1 cellular context compared by ENCODE assay signal in the genomic region with DNA sequence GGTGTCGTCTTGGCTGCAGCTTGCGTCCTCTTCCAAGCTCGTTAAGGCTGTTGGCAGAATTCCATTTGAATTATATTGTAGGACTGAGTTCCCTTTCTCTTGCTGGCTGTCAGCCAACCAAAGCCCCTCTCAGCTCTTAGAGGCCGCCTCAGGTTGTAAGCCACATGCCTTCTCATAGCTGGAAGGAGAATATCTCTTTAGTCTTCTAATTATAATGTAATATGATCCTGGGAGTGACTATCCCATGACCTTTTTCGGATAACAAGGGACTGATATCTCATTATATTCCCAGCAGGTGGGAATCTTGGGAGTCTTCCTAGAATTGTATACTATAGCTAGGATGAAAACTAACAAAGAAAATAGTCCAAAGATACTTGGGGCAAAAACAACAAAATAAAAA.
A peak's percentile ranks its signal among the peaks of the same experiment; 100 is the strongest.
TF ChIP-seq lines count a peak whose summit lies in the region.

No MANE protein-coding gene starts in this region.

TF ChIP-seq in HEK293, 187 proteins besides CTCF, POLR2A, EP300 and RAD21 (continued from another document and continues in another):
- TF ChIP-seq, protein P1, sequence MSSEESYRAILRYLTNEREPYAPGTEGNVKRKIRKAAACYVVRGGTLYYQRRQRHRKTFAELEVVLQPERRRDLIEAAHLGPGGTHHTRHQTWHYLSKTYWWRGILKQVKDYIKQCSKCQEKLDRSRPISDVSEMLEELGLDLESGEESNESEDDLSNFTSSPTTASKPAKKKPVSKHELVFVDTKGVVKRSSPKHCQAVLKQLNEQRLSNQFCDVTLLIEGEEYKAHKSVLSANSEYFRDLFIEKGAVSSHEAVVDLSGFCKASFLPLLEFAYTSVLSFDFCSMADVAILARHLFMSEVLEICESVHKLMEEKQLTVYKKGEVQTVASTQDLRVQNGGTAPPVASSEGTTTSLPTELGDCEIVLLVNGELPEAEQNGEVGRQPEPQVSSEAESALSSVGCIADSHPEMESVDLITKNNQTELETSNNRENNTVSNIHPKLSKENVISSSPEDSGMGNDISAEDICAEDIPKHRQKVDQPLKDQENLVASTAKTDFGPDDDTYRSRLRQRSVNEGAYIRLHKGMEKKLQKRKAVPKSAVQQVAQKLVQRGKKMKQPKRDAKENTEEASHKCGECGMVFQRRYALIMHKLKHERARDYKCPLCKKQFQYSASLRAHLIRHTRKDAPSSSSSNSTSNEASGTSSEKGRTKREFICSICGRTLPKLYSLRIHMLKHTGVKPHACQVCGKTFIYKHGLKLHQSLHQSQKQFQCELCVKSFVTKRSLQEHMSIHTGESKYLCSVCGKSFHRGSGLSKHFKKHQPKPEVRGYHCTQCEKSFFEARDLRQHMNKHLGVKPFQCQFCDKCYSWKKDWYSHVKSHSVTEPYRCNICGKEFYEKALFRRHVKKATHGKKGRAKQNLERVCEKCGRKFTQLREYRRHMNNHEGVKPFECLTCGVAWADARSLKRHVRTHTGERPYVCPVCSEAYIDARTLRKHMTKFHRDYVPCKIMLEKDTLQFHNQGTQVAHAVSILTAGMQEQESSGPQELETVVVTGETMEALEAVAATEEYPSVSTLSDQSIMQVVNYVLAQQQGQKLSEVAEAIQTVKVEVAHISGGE (tag by site-specific recombination; conservative IDR thresholded peaks at IDR 0.05; ENCODE audit: low read depth): no peak
- TF ChIP-seq ZNF785 (tag by site-specific recombination; IDR thresholded peaks at IDR 0.05): no peak
- no peak for TF ChIP-seq ZNF155 (tag by site-specific recombination; IDR thresholded peaks at IDR 0.05)
- peak; percentile 38; the same call in 1 of the 2 replicates for TF ChIP-seq OSR2 (tag by site-specific recombination; IDR thresholded peaks at IDR 0.05)
- no peak for TF ChIP-seq PRDM1 (tag by site-specific recombination; IDR thresholded peaks at IDR 0.05)
- TF ChIP-seq ZNF140 (tag by site-specific recombination; IDR thresholded peaks at IDR 0.05): no peak
- no peak for TF ChIP-seq ZNF132 (tag by site-specific recombination; IDR thresholded peaks at IDR 0.05; ENCODE audit: borderline replicate concordance)
- TF ChIP-seq, protein P2, sequence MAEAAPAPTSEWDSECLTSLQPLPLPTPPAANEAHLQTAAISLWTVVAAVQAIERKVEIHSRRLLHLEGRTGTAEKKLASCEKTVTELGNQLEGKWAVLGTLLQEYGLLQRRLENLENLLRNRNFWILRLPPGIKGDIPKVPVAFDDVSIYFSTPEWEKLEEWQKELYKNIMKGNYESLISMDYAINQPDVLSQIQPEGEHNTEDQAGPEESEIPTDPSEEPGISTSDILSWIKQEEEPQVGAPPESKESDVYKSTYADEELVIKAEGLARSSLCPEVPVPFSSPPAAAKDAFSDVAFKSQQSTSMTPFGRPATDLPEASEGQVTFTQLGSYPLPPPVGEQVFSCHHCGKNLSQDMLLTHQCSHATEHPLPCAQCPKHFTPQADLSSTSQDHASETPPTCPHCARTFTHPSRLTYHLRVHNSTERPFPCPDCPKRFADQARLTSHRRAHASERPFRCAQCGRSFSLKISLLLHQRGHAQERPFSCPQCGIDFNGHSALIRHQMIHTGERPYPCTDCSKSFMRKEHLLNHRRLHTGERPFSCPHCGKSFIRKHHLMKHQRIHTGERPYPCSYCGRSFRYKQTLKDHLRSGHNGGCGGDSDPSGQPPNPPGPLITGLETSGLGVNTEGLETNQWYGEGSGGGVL (tag by site-specific recombination; IDR thresholded peaks at IDR 0.05): 0 out of 2 replicates have a peak, but pooled peaks have one; percentile 9
- TF ChIP-seq ZBTB1 (tag by site-specific recombination; IDR thresholded peaks at IDR 0.05): no peak
- TF ChIP-seq, protein P3, sequence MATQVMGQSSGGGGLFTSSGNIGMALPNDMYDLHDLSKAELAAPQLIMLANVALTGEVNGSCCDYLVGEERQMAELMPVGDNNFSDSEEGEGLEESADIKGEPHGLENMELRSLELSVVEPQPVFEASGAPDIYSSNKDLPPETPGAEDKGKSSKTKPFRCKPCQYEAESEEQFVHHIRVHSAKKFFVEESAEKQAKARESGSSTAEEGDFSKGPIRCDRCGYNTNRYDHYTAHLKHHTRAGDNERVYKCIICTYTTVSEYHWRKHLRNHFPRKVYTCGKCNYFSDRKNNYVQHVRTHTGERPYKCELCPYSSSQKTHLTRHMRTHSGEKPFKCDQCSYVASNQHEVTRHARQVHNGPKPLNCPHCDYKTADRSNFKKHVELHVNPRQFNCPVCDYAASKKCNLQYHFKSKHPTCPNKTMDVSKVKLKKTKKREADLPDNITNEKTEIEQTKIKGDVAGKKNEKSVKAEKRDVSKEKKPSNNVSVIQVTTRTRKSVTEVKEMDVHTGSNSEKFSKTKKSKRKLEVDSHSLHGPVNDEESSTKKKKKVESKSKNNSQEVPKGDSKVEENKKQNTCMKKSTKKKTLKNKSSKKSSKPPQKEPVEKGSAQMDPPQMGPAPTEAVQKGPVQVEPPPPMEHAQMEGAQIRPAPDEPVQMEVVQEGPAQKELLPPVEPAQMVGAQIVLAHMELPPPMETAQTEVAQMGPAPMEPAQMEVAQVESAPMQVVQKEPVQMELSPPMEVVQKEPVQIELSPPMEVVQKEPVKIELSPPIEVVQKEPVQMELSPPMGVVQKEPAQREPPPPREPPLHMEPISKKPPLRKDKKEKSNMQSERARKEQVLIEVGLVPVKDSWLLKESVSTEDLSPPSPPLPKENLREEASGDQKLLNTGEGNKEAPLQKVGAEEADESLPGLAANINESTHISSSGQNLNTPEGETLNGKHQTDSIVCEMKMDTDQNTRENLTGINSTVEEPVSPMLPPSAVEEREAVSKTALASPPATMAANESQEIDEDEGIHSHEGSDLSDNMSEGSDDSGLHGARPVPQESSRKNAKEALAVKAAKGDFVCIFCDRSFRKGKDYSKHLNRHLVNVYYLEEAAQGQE (tag by site-specific recombination; IDR thresholded peaks at IDR 0.05): no peak
- TF ChIP-seq ZNF423 (tag by site-specific recombination; IDR thresholded peaks at IDR 0.05): no peak
- TF ChIP-seq ZFP37 (tag by site-specific recombination; IDR thresholded peaks at IDR 0.05): no peak
- TF ChIP-seq, protein P4, sequence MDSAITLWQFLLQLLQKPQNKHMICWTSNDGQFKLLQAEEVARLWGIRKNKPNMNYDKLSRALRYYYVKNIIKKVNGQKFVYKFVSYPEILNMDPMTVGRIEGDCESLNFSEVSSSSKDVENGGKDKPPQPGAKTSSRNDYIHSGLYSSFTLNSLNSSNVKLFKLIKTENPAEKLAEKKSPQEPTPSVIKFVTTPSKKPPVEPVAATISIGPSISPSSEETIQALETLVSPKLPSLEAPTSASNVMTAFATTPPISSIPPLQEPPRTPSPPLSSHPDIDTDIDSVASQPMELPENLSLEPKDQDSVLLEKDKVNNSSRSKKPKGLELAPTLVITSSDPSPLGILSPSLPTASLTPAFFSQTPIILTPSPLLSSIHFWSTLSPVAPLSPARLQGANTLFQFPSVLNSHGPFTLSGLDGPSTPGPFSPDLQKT (IDR thresholded peaks at IDR 0.05; ENCODE audit: borderline replicate concordance, low read depth, low read length): no peak
- TF ChIP-seq ZNF677 (tag by site-specific recombination; IDR thresholded peaks at IDR 0.05): no peak
- TF ChIP-seq ZNF202 (tag by site-specific recombination; IDR thresholded peaks at IDR 0.05; ENCODE audit: borderline replicate concordance): no peak
- peak; percentile 32; the same call in 1 of the 2 replicates for TF ChIP-seq KLF8 (tag by site-specific recombination; IDR thresholded peaks at IDR 0.05)
- no peak for TF ChIP-seq ZNF529 (tag by site-specific recombination; IDR thresholded peaks at IDR 0.05; ENCODE audit: insufficient replicate concordance)
- TF ChIP-seq ZNF660 (tag by site-specific recombination; IDR thresholded peaks at IDR 0.05): peak; percentile 49; the same call in 1 of the 2 replicates
- no peak for TF ChIP-seq ZNF239 (tag by site-specific recombination; IDR thresholded peaks at IDR 0.05)
- TF ChIP-seq ZIC2 (tag by site-specific recombination; IDR thresholded peaks at IDR 0.05): 0 out of 2 replicates have a peak, but pooled peaks have one; percentile 38
- no peak for TF ChIP-seq ZNF23 (tag by site-specific recombination; IDR thresholded peaks at IDR 0.05; ENCODE audit: borderline replicate concordance)
- TF ChIP-seq GLIS1 (tag by site-specific recombination; IDR thresholded peaks at IDR 0.05): peak; percentile 72
- TF ChIP-seq ZNF175 (tag by site-specific recombination; IDR thresholded peaks at IDR 0.05): no peak
- TF ChIP-seq WT1 (tag by site-specific recombination; IDR thresholded peaks at IDR 0.05): peak; percentile 99
- TF ChIP-seq IKZF3 (tag by site-specific recombination; IDR thresholded peaks at IDR 0.05): peak; percentile 69
- TF ChIP-seq ZNF510 (tag by site-specific recombination; IDR thresholded peaks at IDR 0.05; ENCODE audit: insufficient replicate concordance): no peak
- no peak for TF ChIP-seq ZNF112 (tag by site-specific recombination; IDR thresholded peaks at IDR 0.05)
- TF ChIP-seq, protein P5, sequence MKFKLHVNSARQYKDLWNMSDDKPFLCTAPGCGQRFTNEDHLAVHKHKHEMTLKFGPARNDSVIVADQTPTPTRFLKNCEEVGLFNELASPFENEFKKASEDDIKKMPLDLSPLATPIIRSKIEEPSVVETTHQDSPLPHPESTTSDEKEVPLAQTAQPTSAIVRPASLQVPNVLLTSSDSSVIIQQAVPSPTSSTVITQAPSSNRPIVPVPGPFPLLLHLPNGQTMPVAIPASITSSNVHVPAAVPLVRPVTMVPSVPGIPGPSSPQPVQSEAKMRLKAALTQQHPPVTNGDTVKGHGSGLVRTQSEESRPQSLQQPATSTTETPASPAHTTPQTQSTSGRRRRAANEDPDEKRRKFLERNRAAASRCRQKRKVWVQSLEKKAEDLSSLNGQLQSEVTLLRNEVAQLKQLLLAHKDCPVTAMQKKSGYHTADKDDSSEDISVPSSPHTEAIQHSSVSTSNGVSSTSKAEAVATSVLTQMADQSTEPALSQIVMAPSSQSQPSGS (tag by site-specific recombination; IDR thresholded peaks at IDR 0.05; ENCODE audit: low read depth): no peak
- TF ChIP-seq ZNF174 (tag by site-specific recombination; IDR thresholded peaks at IDR 0.05): no peak
- TF ChIP-seq, protein P6, sequence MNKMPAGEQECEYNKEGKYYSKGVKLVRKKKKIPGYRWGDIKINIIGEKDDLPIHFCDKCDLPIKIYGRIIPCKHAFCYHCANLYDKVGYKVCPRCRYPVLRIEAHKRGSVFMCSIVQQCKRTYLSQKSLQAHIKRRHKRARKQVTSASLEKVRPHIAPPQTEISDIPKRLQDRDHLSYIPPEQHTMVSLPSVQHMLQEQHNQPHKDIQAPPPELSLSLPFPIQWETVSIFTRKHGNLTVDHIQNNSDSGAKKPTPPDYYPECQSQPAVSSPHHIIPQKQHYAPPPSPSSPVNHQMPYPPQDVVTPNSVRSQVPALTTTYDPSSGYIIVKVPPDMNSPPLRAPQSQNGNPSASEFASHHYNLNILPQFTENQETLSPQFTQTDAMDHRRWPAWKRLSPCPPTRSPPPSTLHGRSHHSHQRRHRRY (tag by site-specific recombination; IDR thresholded peaks at IDR 0.05): no peak
- TF ChIP-seq ZFP41 (tag by site-specific recombination; IDR thresholded peaks at IDR 0.05; ENCODE audit: borderline replicate concordance): no peak
- no peak for TF ChIP-seq ZNF521 (tag by site-specific recombination; IDR thresholded peaks at IDR 0.05)
- TF ChIP-seq, protein P7, sequence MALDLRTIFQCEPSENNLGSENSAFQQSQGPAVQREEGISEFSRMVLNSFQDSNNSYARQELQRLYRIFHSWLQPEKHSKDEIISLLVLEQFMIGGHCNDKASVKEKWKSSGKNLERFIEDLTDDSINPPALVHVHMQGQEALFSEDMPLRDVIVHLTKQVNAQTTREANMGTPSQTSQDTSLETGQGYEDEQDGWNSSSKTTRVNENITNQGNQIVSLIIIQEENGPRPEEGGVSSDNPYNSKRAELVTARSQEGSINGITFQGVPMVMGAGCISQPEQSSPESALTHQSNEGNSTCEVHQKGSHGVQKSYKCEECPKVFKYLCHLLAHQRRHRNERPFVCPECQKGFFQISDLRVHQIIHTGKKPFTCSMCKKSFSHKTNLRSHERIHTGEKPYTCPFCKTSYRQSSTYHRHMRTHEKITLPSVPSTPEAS (tag by site-specific recombination; IDR thresholded peaks at IDR 0.05): no peak
- no peak for TF ChIP-seq GFI1B (tag by site-specific recombination; IDR thresholded peaks at IDR 0.05)
- no peak for TF ChIP-seq ZNF837 (tag by site-specific recombination; IDR thresholded peaks at IDR 0.05)
- TF ChIP-seq, protein P8, sequence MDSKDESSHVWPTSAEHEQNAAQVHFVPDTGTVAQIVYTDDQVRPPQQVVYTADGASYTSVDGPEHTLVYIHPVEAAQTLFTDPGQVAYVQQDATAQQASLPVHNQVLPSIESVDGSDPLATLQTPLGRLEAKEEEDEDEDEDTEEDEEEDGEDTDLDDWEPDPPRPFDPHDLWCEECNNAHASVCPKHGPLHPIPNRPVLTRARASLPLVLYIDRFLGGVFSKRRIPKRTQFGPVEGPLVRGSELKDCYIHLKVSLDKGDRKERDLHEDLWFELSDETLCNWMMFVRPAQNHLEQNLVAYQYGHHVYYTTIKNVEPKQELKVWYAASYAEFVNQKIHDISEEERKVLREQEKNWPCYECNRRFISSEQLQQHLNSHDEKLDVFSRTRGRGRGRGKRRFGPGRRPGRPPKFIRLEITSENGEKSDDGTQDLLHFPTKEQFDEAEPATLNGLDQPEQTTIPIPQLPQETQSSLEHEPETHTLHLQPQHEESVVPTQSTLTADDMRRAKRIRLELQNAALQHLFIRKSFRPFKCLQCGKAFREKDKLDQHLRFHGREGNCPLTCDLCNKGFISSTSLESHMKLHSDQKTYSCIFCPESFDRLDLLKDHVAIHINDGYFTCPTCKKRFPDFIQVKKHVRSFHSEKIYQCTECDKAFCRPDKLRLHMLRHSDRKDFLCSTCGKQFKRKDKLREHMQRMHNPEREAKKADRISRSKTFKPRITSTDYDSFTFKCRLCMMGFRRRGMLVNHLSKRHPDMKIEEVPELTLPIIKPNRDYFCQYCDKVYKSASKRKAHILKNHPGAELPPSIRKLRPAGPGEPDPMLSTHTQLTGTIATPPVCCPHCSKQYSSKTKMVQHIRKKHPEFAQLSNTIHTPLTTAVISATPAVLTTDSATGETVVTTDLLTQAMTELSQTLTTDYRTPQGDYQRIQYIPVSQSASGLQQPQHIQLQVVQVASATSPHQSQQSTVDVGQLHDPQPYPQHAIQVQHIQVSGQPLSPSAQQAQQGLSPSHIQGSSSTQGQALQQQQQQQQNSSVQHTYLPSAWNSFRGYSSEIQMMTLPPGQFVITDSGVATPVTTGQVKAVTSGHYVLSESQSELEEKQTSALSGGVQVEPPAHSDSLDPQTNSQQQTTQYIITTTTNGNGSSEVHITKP (tag by site-specific recombination; IDR thresholded peaks at IDR 0.05): no peak
- no peak for TF ChIP-seq HOXC10 (CRISPR knock-in tag; IDR thresholded peaks at IDR 0.05)
